In genomic region chr19:21850636-21851255, GRCh38 we compare ENCODE assay signal across 9 cellular contexts. TPM values are rescaled to one million over a fixed set of nuclear protein-coding genes. Genes with fewer than 3 reads are reported as not detected.
DNase-seq lines count a peak whose midpoint lies in the region; ATAC-seq and TF ChIP-seq lines count a peak whose summit lies in the region.
"Had no signal": no experiment of that assay in that cellular context is flagged by ENCODE, and none has a peak within 500 bp of the region (broad histone marks: within the 10 kb centered on the region; RNA-seq: fewer than 3 reads in every experiment).

No MANE protein-coding gene starts in this region.

- no peak overlapping the region for H3K4ac ChIP-seq in mesenchymal stem cell (ENCODE audit: low read depth in 1 of 2, low read length in 2 of 2)

- no peak overlapping the region for H3K18ac ChIP-seq in mesenchymal stem cell (ENCODE audit: low read depth in 1 of 2, low read length in 2 of 2)

- H4K91ac ChIP-seq in mesenchymal stem cell (ENCODE audit: low read length), result no peak overlapping the region

- H3K27ac ChIP-seq in right atrium auricular region (peak overlapping the region in 1 of 2 donors; percentile 88), mesenchymal stem cell (ENCODE audit: low read length, poor library complexity, severe bottlenecking) (no peak overlapping the region), uterus (peak overlapping the region in 1 of 2 donors; percentile 76), MM.1S (ENCODE audit: low read length) (no peak overlapping the region)

- TF ChIP-seq CTCF in right atrium auricular region (IDR thresholded peaks at IDR 0.05) (no peak), brain (conservative IDR thresholded peaks at IDR 0.05) (no peak), uterus (IDR thresholded peaks at IDR 0.05) (no peak), MM.1S (IDR thresholded peaks at IDR 0.05; ENCODE audit: low read length) (no peak)

- H3K27me3 Mint-ChIP-seq in brain, result no peaks in the 10 kb centered on the region

- H3K14ac ChIP-seq in mesenchymal stem cell (ENCODE audit: low read length in 2 of 2), result peak overlapping the region in 1 of 2 experiments; percentile 1

- H3K27ac Mint-ChIP-seq in brain, result peak overlapping the region; percentile 34 to 64 (median 53)

- H3K36me3 ChIP-seq in right atrium auricular region (no peaks in the 10 kb centered on the region), mesenchymal stem cell (ENCODE audit: control insufficient read depth in 1 of 2, insufficient read depth in 2 of 2, low read depth in 1 of 2, low read length in 2 of 2) (peaks cover 20 to 33% of the 10 kb centered on the region in 2 experiments), uterus (no peaks in the 10 kb centered on the region), MM.1S (replicated peaks; ENCODE audit: insufficient read depth, low read length) (no peaks in the 10 kb centered on the region)

- no peak for TF ChIP-seq POLR2A in uterus (IDR thresholded peaks at IDR 0.05)

- ATAC-seq in left cardiac atrium (no peak), GM18858 (IDR thresholded peaks at IDR 0.05; ENCODE audit: unreplicated experiment) (no peak)

- H3K9me3 Mint-ChIP-seq in brain, result peaks cover 0 to 9% (median 3%) of the 10 kb centered on the region in 5 experiments

- H3K4me3 ChIP-seq in right atrium auricular region, result peak overlapping the region; percentile 60 to 75
- H3K4me3 ChIP-seq in mesenchymal stem cell (ENCODE audit: insufficient read depth in 1 of 2, low read depth in 1 of 2, low read length in 2 of 2), result peak overlapping the region in 1 of 2 experiments; percentile 92
- peak overlapping the region; percentile 71 to 89 for H3K4me3 ChIP-seq in uterus
- H3K4me3 ChIP-seq in MM.1S (ENCODE audit: low read length), result no peak overlapping the region

- no peaks in the 10 kb centered on the region for H3K27me3 ChIP-seq in right atrium auricular region
- H3K27me3 ChIP-seq in mesenchymal stem cell (ENCODE audit: control insufficient read depth in 1 of 2, insufficient read depth in 1 of 2, low read length in 2 of 2), result no peaks in the 10 kb centered on the region
- H3K27me3 ChIP-seq in uterus, result no peaks in the 10 kb centered on the region
- H3K27me3 ChIP-seq in MM.1S (replicated peaks; ENCODE audit: insufficient read depth, low read length), result no peaks in the 10 kb centered on the region

- peaks cover 50% of the 10 kb centered on the region for H3K36me3 Mint-ChIP-seq in brain

- H3K4me2 ChIP-seq in mesenchymal stem cell (ENCODE audit: low read length, poor library complexity, severe bottlenecking) (peak overlapping the region; percentile 82), MM.1S (ENCODE audit: low read depth, low read length) (no peak overlapping the region)

- no peaks in the 10 kb centered on the region for H3F3A ChIP-seq in MM.1S (ENCODE audit: insufficient read depth, low read length)

- no peak overlapping the region for H2BK120ac ChIP-seq in mesenchymal stem cell (ENCODE audit: low read depth, low read length)

- no peak overlapping the region for H2AK5ac ChIP-seq in mesenchymal stem cell (ENCODE audit: low read length, severe bottlenecking)

- WGBS in mesenchymal stem cell, result 81% methylated on average over 10 of the region's 10 CpGs

- no peaks in the 10 kb centered on the region for H4K20me1 ChIP-seq in MM.1S (ENCODE audit: insufficient read depth, low read length)

- H3K4me1 Mint-ChIP-seq in brain, result peaks cover 34% of the 10 kb centered on the region

- no peak overlapping the region for H2BK15ac ChIP-seq in mesenchymal stem cell (ENCODE audit: low read depth, poor library complexity, severe bottlenecking)

- no peak overlapping the region for H3K23ac ChIP-seq in mesenchymal stem cell (ENCODE audit: low read length in 2 of 2)

- H2AFZ ChIP-seq in mesenchymal stem cell (ENCODE audit: low read depth, low read length), result no peak overlapping the region
- H2AFZ ChIP-seq in MM.1S (ENCODE audit: low read length), result no peak overlapping the region

- H3K9me2 ChIP-seq in MM.1S (replicated peaks; ENCODE audit: insufficient read depth, low read length), result no peaks in the 10 kb centered on the region

- H3K9ac ChIP-seq in mesenchymal stem cell (ENCODE audit: low read length) (peak overlapping the region; percentile 91), MM.1S (ENCODE audit: low read length) (no peak overlapping the region)

- no peak overlapping the region for H2BK5ac ChIP-seq in mesenchymal stem cell (ENCODE audit: low read depth, low read length, poor library complexity, severe bottlenecking)

- no peaks in the 10 kb centered on the region for H3K79me2 ChIP-seq in MM.1S (ENCODE audit: low read length)

- no peak for DNase-seq in right atrium auricular region (ENCODE audit: low spot score)
- no peak for DNase-seq in left cardiac atrium
- DNase-seq in mesenchymal stem cell, result no peak
- no peak for DNase-seq in uterus
- DNase-seq in NCI-H1092 treated with DMSO at 0.1 percent for 48 hours (lab: John Stamatoyannopoulos, UW), result no peak
- DNase-seq in MM.1S, result no peak
- DNase-seq: activated CD4-positive, alpha-beta T cell treated with anti-CD3 and anti-CD28 coated beads for 4 hours had no signal

- H4K8ac ChIP-seq in mesenchymal stem cell (ENCODE audit: low read length), result no peak overlapping the region

- H2BK12ac ChIP-seq in mesenchymal stem cell (ENCODE audit: low read length in 2 of 2), result no peak overlapping the region

- intact Hi-C loops in left cardiac atrium (cut with DNase I) (no loop called here), uterus (cut with DNase I; ENCODE audit: low total_unique reads) (no loop called here)

- peak overlapping the region; percentile 93 to 97 (median 96) for H3K4me3 Mint-ChIP-seq in brain

- peaks cover 18% of the 10 kb centered on the region for H3K79me1 ChIP-seq in mesenchymal stem cell (replicated peaks; ENCODE audit: low read length, poor library complexity, severe bottlenecking)

- H3K4me1 ChIP-seq in right atrium auricular region (peaks cover 0 to 14% of the 10 kb centered on the region in 2 donors), mesenchymal stem cell (ENCODE audit: control insufficient read depth, insufficient read depth, low read depth, low read length) (peaks cover 2% of the 10 kb centered on the region), uterus (peaks cover 0 to 5% of the 10 kb centered on the region in 2 donors), MM.1S (ENCODE audit: low read length) (no peaks in the 10 kb centered on the region)

- H3K9me3 ChIP-seq in right atrium auricular region, result no peaks in the 10 kb centered on the region
- H3K9me3 ChIP-seq in mesenchymal stem cell (ENCODE audit: control insufficient read depth, low read length), result no peaks in the 10 kb centered on the region
- no peaks in the 10 kb centered on the region for H3K9me3 ChIP-seq in uterus
- H3K9me3 ChIP-seq in MM.1S (replicated peaks; ENCODE audit: insufficient read depth, low read length), result no peaks in the 10 kb centered on the region

RNA-seq across cellular contexts. Expression of gene ZNF43, which starts 14.8 kb away (rescaled TPM):
- total RNA-seq in right atrium auricular region (1 to 10 TPM; 5.9 to 7.2 TPM), left cardiac atrium (1 to 10 TPM; 6.5 to 8.6 TPM), uterus (10 to 100 TPM; 12.3 to 43.1 (median 26.7) TPM)
- 6.5 TPM for polyA plus RNA-seq in brain (ENCODE audit: insufficient read depth, low read depth, low replicate concordance)
- polyA plus RNA-seq in mesenchymal stem cell (2013, experiment 1 of 2), result 5.5 TPM
- polyA plus RNA-seq in mesenchymal stem cell (2013, experiment 2 of 2), result 5.4 TPM
